ENCODE assay signal across 1 cellular context in genomic region chr13:64158910-64159309, GRCh38.
TF ChIP-seq lines count a peak whose summit lies in the region.

No MANE protein-coding gene starts in this region.

TF ChIP-seq in HepG2, 621 proteins besides CTCF, POLR2A, EP300 and RAD21 (continued from another document):
- no peak for TF ChIP-seq HBP1 (CRISPR knock-in tag; IDR thresholded peaks at IDR 0.05; ENCODE audit: low read depth)
